ENCODE assay signal across 27 cellular contexts in genomic region chr12:13177373-13177772, GRCh38. TPM values are rescaled to one million over a fixed set of nuclear protein-coding genes. Genes with fewer than 3 reads are reported as not detected.
A peak's percentile ranks its signal among the peaks of the same experiment; 100 is the strongest.
DNase-seq lines count a peak whose midpoint lies in the region; ATAC-seq, FAIRE-seq and TF ChIP-seq lines count a peak whose summit lies in the region.
"Had no signal": no experiment of that assay in that cellular context is flagged by ENCODE, and none has a peak within 500 bp of the region (broad histone marks: within the 10 kb centered on the region; RNA-seq: fewer than 3 reads in every experiment).

No MANE protein-coding gene starts in this region.

- no TSS peak for BruUV-seq in K562 (replicated peaks; lab: Mats Ljungman, UMichigan)

- TF ChIP-seq CTCF in K562 (IDR thresholded peaks at IDR 0.05 in 2 of 3, conservative IDR thresholded peaks at IDR 0.05 in 1 of 3; ENCODE audit: insufficient read depth in 2 of 3, low read depth in 1 of 3, low read length in 3 of 3) = no peak
- TF ChIP-seq CTCF in foreskin keratinocyte (conservative IDR thresholded peaks at IDR 0.05) = no peak

- TF ChIP-seq EP300 in Ishikawa (IDR thresholded peaks at IDR 0.05; ENCODE audit: borderline replicate concordance) = no peak
- no peak for TF ChIP-seq EP300 in K562 (IDR thresholded peaks at IDR 0.05; ENCODE audit: low read length)

- no peaks in the 10 kb centered on the region for H3K79me2 ChIP-seq in K562 (ENCODE audit: control insufficient read depth, insufficient read depth, low read length)

- no peak for TF ChIP-seq POLR2A in K562 (conservative IDR thresholded peaks at IDR 0.05)

- no peak overlapping the region for H3K9ac ChIP-seq in K562 (ENCODE audit: insufficient read depth in 1 of 2, low read depth in 2 of 2, low read length in 2 of 2)

- intact Hi-C loops in K562 (cut with micrococcal nuclease) (no loop called here), left ventricle myocardium superior (cut with micrococcal nuclease) (no loop called here)

- POLR2A ChIA-PET in K562 (lab: Yijun Ruan, JAX) = interaction anchor here (0.6 kb wide), 1 partner anchor 54 kb away, joined by 3 read pairs; no protein-coding TSS in a partner anchor

- no peak for FAIRE-seq in K562 (lab: Jason Lieb, UNC)

- H3K9me3 ChIP-seq in K562 (replicated peaks; ENCODE audit: control insufficient read depth, insufficient read depth, low read depth, low read length) = no peaks in the 10 kb centered on the region
- H3K9me3 ChIP-seq: right lobe of liver, transverse colon had no signal

- H3K4me1 ChIP-seq in K562 (replicated peaks in 1 of 2; ENCODE audit: control insufficient read depth in 2 of 2, insufficient read depth in 2 of 2, low read length in 2 of 2) (no peaks in the 10 kb centered on the region), foreskin keratinocyte (peaks cover 58% of the 10 kb centered on the region)

- H3K27ac ChIP-seq in K562 (ENCODE audit: extremely low read depth, low read depth, low read length) = no peak overlapping the region
- H3K27ac ChIP-seq in foreskin keratinocyte = peak overlapping the region; percentile 99
- H3K27ac ChIP-seq: right lobe of liver, transverse colon had no signal

- H2AFZ ChIP-seq in K562 (ENCODE audit: low read depth, low read length) = no peak overlapping the region

- no peaks in the 10 kb centered on the region for H4K20me1 ChIP-seq in K562 (replicated peaks; ENCODE audit: control insufficient read depth, insufficient read depth, low read length)

- no peak for TF ChIP-seq RAD21 in Ishikawa (IDR thresholded peaks at IDR 0.05; ENCODE audit: low read depth)
- TF ChIP-seq RAD21 in K562 (CRISPR knock-in tag; conservative IDR thresholded peaks at IDR 0.05 in 1 of 2, IDR thresholded peaks at IDR 0.05 in 1 of 2) = no peak

- peaks cover 0 to 4% of the 10 kb centered on the region in 2 experiments; a peak in 1 of 5 replicates for H3K27me3 ChIP-seq in K562 (ENCODE audit: control insufficient read depth in 2 of 2, insufficient read depth in 2 of 2, low read length in 2 of 2)
- H3K27me3 ChIP-seq in foreskin keratinocyte = no peaks in the 10 kb centered on the region
- H3K27me3 ChIP-seq: right lobe of liver, transverse colon had no signal

- H3K36me3 ChIP-seq in K562 (ENCODE audit: control insufficient read depth, insufficient read depth, low read length) = no peaks in the 10 kb centered on the region
- H3K36me3 ChIP-seq: right lobe of liver, transverse colon had no signal

- in situ Hi-C loops in K562 (cut with MboI) = no loop called here

- WGBS in K562 (ENCODE audit: insufficient coverage, low coverage, missing lambda C conversion rate) = 3% methylated on average over 4 of the region's 4 CpGs

- no peak overlapping the region for H3K4me3 ChIP-seq in K562
- H3K4me3 ChIP-seq: right lobe of liver, transverse colon had no signal

- H3K4me2 ChIP-seq in K562 (ENCODE audit: insufficient read depth, low read length) = no peak overlapping the region

- DNase-seq in EL = peak; percentile 44
- no peak for DNase-seq in K562 (ENCODE audit: extremely low read depth in 1 of 4, low spot score in 3 of 4)
- peak in 1 of 2 donors; percentile 50 for DNase-seq in foreskin keratinocyte
- DNase-seq in left ventricle myocardium superior = no peak
- DNase-seq in NCI-H2107 treated with DMSO at 0.1 percent for 48 hours (lab: John Stamatoyannopoulos, UW; ENCODE audit: unreplicated experiment) = no peak
- DNase-seq in NCI-H1048 (lab: John Stamatoyannopoulos, UW) = no peak
- DNase-seq in activated naive CD4-positive, alpha-beta T cell treated with Interleukin-2 at 50 U/mL for 16 hours = no peak
- DNase-seq: activated CD4-positive, alpha-beta T cell treated with anti-CD3 and anti-CD28 coated beads, Interleukin-2, amount 10 ng/mL, durations not matched to agents 7 days and 5 days; activated gamma-delta T cell treated with Interleukin-2 at 50 U/mL for 16 hours; activated T-cell treated with anti-CD3 and anti-CD28 coated beads, Interleukin-2, amount 50 U/mL, for 4 hours; cerebellar nuclear complex; effector CD4-positive, alpha-beta T cell; erythroblast; foreskin melanocyte; left colon; mesenchymal stem cell; MM.1S; NCI-H1417 treated with DMSO at 0.1 percent for 48 hours; NCI-H2081; NCI-H446; OCI-M1; right lobe of liver; SHP77; stimulated activated CD4-positive, alpha-beta T cell treated with anti-CD3 and anti-CD28 coated beads, Interleukin-2, amount 100 ng/mL, for 48 hours; transverse colon had no signal

- no peak for ATAC-seq in K562
- ATAC-seq in foreskin keratinocyte = no peak
- no peak for ATAC-seq in left ventricle myocardium superior
- ATAC-seq: activated T-cell treated with anti-CD3 and anti-CD28 coated beads, Interleukin-2, amount 50 U/mL, for 4 hours; left colon; right lobe of liver; WTC11 had no signal

- no peaks in the 10 kb centered on the region for H3K9me1 ChIP-seq in K562 (ENCODE audit: control insufficient read depth, insufficient read depth, low read length)

- CTCF ChIA-PET in K562 (lab: Yijun Ruan, JAX; ENCODE audit: low intra/inter-chr PET ratio) = no interaction called here

TF ChIP-seq in Ishikawa, 13 proteins besides CTCF, POLR2A, EP300 and RAD21:
- no peak for TF ChIP-seq USF1 (IDR thresholded peaks at IDR 0.05)
- TF ChIP-seq NFIC (IDR thresholded peaks at IDR 0.05) = peak; percentile 58; the same call in 1 of the 2 replicates

TF ChIP-seq in K562, 482 proteins besides CTCF, POLR2A, EP300 and RAD21:
- peak; percentile 16; the same call in 1 of the 2 replicates for TF ChIP-seq NFIC (IDR thresholded peaks at IDR 0.05)
- TF ChIP-seq ZNF436 (CRISPR knock-in tag; IDR thresholded peaks at IDR 0.05) = no peak
- TF ChIP-seq ZNF174 (CRISPR knock-in tag; IDR thresholded peaks at IDR 0.05) = no peak
- TF ChIP-seq HNRNPUL1 (IDR thresholded peaks at IDR 0.05; ENCODE audit: low read length) = no peak
- no peak for TF ChIP-seq CBX1 (IDR thresholded peaks at IDR 0.05; ENCODE audit: low read depth)
- no peak for TF ChIP-seq PHB (CRISPR knock-in tag; IDR thresholded peaks at IDR 0.05)

RNA-seq across cellular contexts. Expression of gene EMP1, which starts 19.2 kb away (rescaled TPM):
- not detected in 2 replicates for total RNA-seq in K562 (2011; cell fraction: chromatin; rRNA removed; ENCODE audit: low replicate concordance)
- 0.17 TPM in 1 of 2 replicates, not detected in the other for total RNA-seq in K562 (2011; cell fraction: nucleolus; rRNA removed)
- total RNA-seq in K562 (2011; cell fraction: nucleoplasm; rRNA removed) = not detected in 2 replicates
- not detected in 2 replicates for total RNA-seq in K562 (2014; rRNA removed)
- total RNA-seq in K562 (2014; rRNA removed; fragmentation: Illumina TruSeq; extraction: Trizol) = not detected in 2 replicates
- total RNA-seq in K562 (2015; rRNA removed; fragmentation: Illumina TruSeq; extraction: Trizol) = not detected in 2 replicates
- total RNA-seq in K562 (2021) = 0.47 and 0.60 TPM in 2 replicates
- polyA plus RNA-seq in K562 (2011; rRNA removed) = 0.10 and 0.12 TPM in 2 replicates
- polyA plus RNA-seq in K562 (2011; cell fraction: cytosol; rRNA removed) = 0.18 TPM in 1 of 2 replicates, not detected in the other
- 0.20 and 0.31 TPM in 2 replicates for polyA plus RNA-seq in K562 (2011; cell fraction: nucleus; rRNA removed)
- polyA plus RNA-seq in K562 (2012) = 0.24 TPM in 1 of 2 replicates, not detected in the other
- polyA plus RNA-seq in K562 (2014; fragmentation: Illumina TruSeq; extraction: Trizol) = not detected in 2 replicates
- not detected for polyA plus RNA-seq in K562 (2014; fragmentation: Nextera tagmentation; extraction: Ambion mirVana)
- polyA plus RNA-seq in K562 (2014; rRNA removed) = 0.03 TPM in 1 of 2 replicates, not detected in the other
- polyA minus RNA-seq in K562 (2011; rRNA and poly(A)+ RNA removed) = 0.54 TPM in 1 of 2 replicates, not detected in the other
- not detected in 2 replicates for polyA minus RNA-seq in K562 (2011; cell fraction: cytosol; rRNA and poly(A)+ RNA removed)
- polyA minus RNA-seq in K562 (2011; cell fraction: nucleus; rRNA and poly(A)+ RNA removed) = 0.11 and 0.27 TPM in 2 replicates
- total RNA-seq in foreskin keratinocyte = 174 and 217 TPM in 2 replicates
- 230 and 288 TPM in 2 replicates for polyA plus RNA-seq in foreskin keratinocyte
- 76.8 TPM for total RNA-seq in left ventricle myocardium superior

Comparison
In these comparisons a context has a peak if more than half of its experiments do, and no peak if none do; other contexts are left out.
1. RNA of gene EMP1, which starts 19.2 kb away (total RNA-seq): 174 to 217 TPM in foreskin keratinocyte and 76.8 TPM in left ventricle myocardium superior (single experiment); 0.17 to 0.60 TPM in K562; every median in the first group is over 10 times any median in the second.